Comparison of ENCODE assay signal across 22 cellular contexts in the genomic region with DNA sequence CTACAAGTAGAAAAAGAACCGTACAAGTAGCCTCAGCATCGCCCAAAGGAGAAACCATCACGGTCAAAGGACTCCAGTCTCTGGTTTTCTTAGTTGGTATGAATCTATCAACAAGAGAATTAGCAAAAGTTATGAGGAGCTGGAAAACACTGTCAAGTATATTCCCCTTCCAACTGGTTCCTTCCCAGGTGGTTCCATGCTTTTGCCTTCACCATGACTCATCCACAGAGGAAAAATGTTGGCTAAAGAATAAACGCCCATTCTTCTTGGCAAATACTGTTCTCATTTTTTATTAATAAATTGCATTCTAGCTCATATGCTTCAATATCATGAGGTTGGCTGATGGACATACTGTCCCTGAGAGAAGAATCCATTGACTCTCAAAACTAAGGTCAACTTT. TPM values are rescaled to one million over a fixed set of nuclear protein-coding genes. Genes with fewer than 3 reads are reported as not detected.
DNase-seq lines count a peak whose midpoint lies in the region; ATAC-seq, FAIRE-seq and TF ChIP-seq lines count a peak whose summit lies in the region.
"Had no signal": no experiment of that assay in that cellular context is flagged by ENCODE, and none has a peak within 500 bp of the region (broad histone marks: within the 10 kb centered on the region; RNA-seq: fewer than 3 reads in every experiment).

No MANE protein-coding gene starts in this region.

- peak overlapping the region; percentile 93 for H3K27ac Mint-ChIP-seq in activated T-helper 17 cell treated with anti-CD3 and anti-CD28 coated beads, Interleukin-2, amount 50 U/mL, for 72 hours

- intact Hi-C loops in heart left ventricle (cut with DNase I) (loop anchor here in 5 of 10 donors (10.0 kb wide), 5 partner anchors 47 to 227 kb away; no protein-coding TSS in a partner anchor), left ventricle myocardium superior (cut with micrococcal nuclease) (no loop called here), lower lobe of right lung (cut with DNase I) (no loop called here), thyroid gland (cut with DNase I) (no loop called here)

- ATAC-seq in heart left ventricle (no peak), left ventricle myocardium superior (no peak), lower lobe of right lung (no peak)
- no peak for ATAC-seq in activated T-helper 17 cell treated with anti-CD3 and anti-CD28 coated beads, Interleukin-2, amount 50 U/mL, for 72 hours (replicated peaks)
- ATAC-seq: foreskin keratinocyte, left colon had no signal

- 77 to 85% (median 81%) methylated on average over 4 of the region's 4 CpGs for WGBS in heart left ventricle, 4 donors
- WGBS in thyroid gland, 2 donors, result 92 to 93% methylated on average over 4 of the region's 4 CpGs
- WGBS in small intestine, 3 donors, result 81 to 89% (median 86%) methylated on average over 4 of the region's 4 CpGs

- TF ChIP-seq CTCF in heart left ventricle (IDR thresholded peaks at IDR 0.05) (no peak), lower lobe of right lung (IDR thresholded peaks at IDR 0.05) (no peak), thyroid gland (IDR thresholded peaks at IDR 0.05) (no peak)

- H3K27me3 Mint-ChIP-seq in activated T-helper 17 cell treated with anti-CD3 and anti-CD28 coated beads, Interleukin-2, amount 50 U/mL, for 72 hours, result no peaks in the 10 kb centered on the region
- H3K27me3 Mint-ChIP-seq: stimulated activated memory B cell treated with anti-CD40 and anti-IgM and Interleukin-4, amounts not matched to agents 10 μg/mL and 1 μg/mL and 100 μg/mL, for 72 hours had no signal

- H3K4me3 Mint-ChIP-seq in activated T-helper 17 cell treated with anti-CD3 and anti-CD28 coated beads, Interleukin-2, amount 50 U/mL, for 72 hours, result peak overlapping the region; percentile 77
- H3K4me3 Mint-ChIP-seq: stimulated activated memory B cell treated with anti-CD40 and anti-IgM and Interleukin-4, amounts not matched to agents 10 μg/mL and 1 μg/mL and 100 μg/mL, for 72 hours had no signal

- H3K9me3 ChIP-seq in heart left ventricle (no peaks in the 10 kb centered on the region), lower lobe of right lung (no peaks in the 10 kb centered on the region), thyroid gland (no peaks in the 10 kb centered on the region), small intestine (ENCODE audit: control insufficient read depth, low read depth) (no peaks in the 10 kb centered on the region)

- H3K4me3 ChIP-seq in heart left ventricle (no peak overlapping the region), lower lobe of right lung (no peak overlapping the region), thyroid gland (replicated peaks in 1 of 3) (no peak overlapping the region), small intestine (ENCODE audit: low read depth in 1 of 2, low read length in 2 of 2) (no peak overlapping the region)

- TF ChIP-seq POLR2A in heart left ventricle (IDR thresholded peaks at IDR 0.05), result no peak
- no peak for TF ChIP-seq POLR2A in thyroid gland (IDR thresholded peaks at IDR 0.05)

- H3K27me3 ChIP-seq in heart left ventricle (peaks cover 0 to 3% (median 0%) of the 10 kb centered on the region in 9 donors), lower lobe of right lung (ENCODE audit: low read depth) (no peaks in the 10 kb centered on the region), thyroid gland (no peaks in the 10 kb centered on the region), small intestine (ENCODE audit: control insufficient read depth in 2 of 2, insufficient read depth in 2 of 2, low read length in 2 of 2) (no peaks in the 10 kb centered on the region)

- FAIRE-seq in small intestine (lab: Jason Lieb, UNC), result no peak
- FAIRE-seq: astrocyte, endometrium, GM18507, H54, urothelium cell line had no signal

- H3K36me3 ChIP-seq in heart left ventricle (no peaks in the 10 kb centered on the region), lower lobe of right lung (no peaks in the 10 kb centered on the region), thyroid gland (no peaks in the 10 kb centered on the region), small intestine (ENCODE audit: control insufficient read depth in 2 of 2, insufficient read depth in 2 of 2, low read length in 2 of 2) (no peaks in the 10 kb centered on the region)

- no peak for DNase-seq in heart left ventricle
- no peak for DNase-seq in left ventricle myocardium superior
- DNase-seq in lower lobe of right lung, result no peak
- DNase-seq in thyroid gland, result no peak
- no peak for DNase-seq in NCI-H524 treated with DMSO at 0.1 percent for 48 hours (lab: John Stamatoyannopoulos, UW)
- no peak for DNase-seq in OCI-M1 (lab: John Stamatoyannopoulos, UW)
- no peak for DNase-seq in small intestine
- DNase-seq: activated effector memory CD4-positive, alpha-beta T cell treated with anti-CD3 and anti-CD28 coated beads, Interleukin-2, amount 50 U/mL, for 16 hours; DND-41; foreskin keratinocyte; left colon; NCI-H1417; RPMI8226; stimulated activated CD4-positive, alpha-beta T cell treated with anti-CD3 and anti-CD28 coated beads, Interleukin-12 subunit alpha, Interleukin-12 subunit beta, amount 100 ng/mL, for 4 hours had no signal

- H3K27ac ChIP-seq in heart left ventricle, result peak overlapping the region; percentile 57 to 91 (median 81)
- peak overlapping the region; percentile 83 for H3K27ac ChIP-seq in lower lobe of right lung
- H3K27ac ChIP-seq in thyroid gland, result peak overlapping the region; percentile 63 to 99 (median 97)
- H3K27ac ChIP-seq in small intestine (ENCODE audit: low read depth in 1 of 2, low read length in 1 of 2), result no peak overlapping the region
- H3K27ac ChIP-seq: foreskin keratinocyte had no signal

- H3K4me1 ChIP-seq in heart left ventricle, result peaks cover 3 to 88% (median 38%) of the 10 kb centered on the region in 12 donors
- peaks cover 80% of the 10 kb centered on the region for H3K4me1 ChIP-seq in lower lobe of right lung
- H3K4me1 ChIP-seq in thyroid gland, result peaks cover 68 to 92% of the 10 kb centered on the region in 2 donors
- no peaks in the 10 kb centered on the region for H3K4me1 ChIP-seq in small intestine (ENCODE audit: control insufficient read depth in 2 of 2, insufficient read depth in 1 of 2, low read depth in 1 of 2, low read length in 1 of 2)
- H3K4me1 ChIP-seq: foreskin keratinocyte had no signal

- no peaks in the 10 kb centered on the region for H3K9me3 Mint-ChIP-seq in activated T-helper 17 cell treated with anti-CD3 and anti-CD28 coated beads, Interleukin-2, amount 50 U/mL, for 72 hours
- H3K9me3 Mint-ChIP-seq: stimulated activated memory B cell treated with anti-CD40 and anti-IgM and Interleukin-4, amounts not matched to agents 10 μg/mL and 1 μg/mL and 100 μg/mL, for 72 hours had no signal

- H3K4me1 Mint-ChIP-seq in activated T-helper 17 cell treated with anti-CD3 and anti-CD28 coated beads, Interleukin-2, amount 50 U/mL, for 72 hours, result peaks cover 61% of the 10 kb centered on the region

- peaks cover 36% of the 10 kb centered on the region for H3K36me3 Mint-ChIP-seq in activated T-helper 17 cell treated with anti-CD3 and anti-CD28 coated beads, Interleukin-2, amount 50 U/mL, for 72 hours (ENCODE audit: low read depth)

RNA-seq across cellular contexts. Expression of a gene that starts 6.4 kb away (rescaled TPM):
- total RNA-seq in heart left ventricle (10 to 100 TPM in 8 of 9 donors, 1 to 10 TPM in 1; 9.8 to 38.6 (median 15.3) TPM), left ventricle myocardium superior (13.0 TPM), lower lobe of right lung (60.1 TPM), thyroid gland (100 to 1,000 TPM; 168 to 423 (median 312) TPM)
- polyA plus RNA-seq in heart left ventricle (1 to 10 TPM; 6.9 to 7.9 TPM), small intestine (1 to 10 TPM; 1.8 to 9.3 (median 7.8) TPM)
- 100 to 1,000 TPM in 1 of 2 donors, 10 to 100 TPM in 1; 77.4 to 106 TPM for total RNA-seq in activated T-helper 17 cell treated with anti-CD3 and anti-CD28 coated beads, Interleukin-2, amount 50 U/mL, for 72 hours
- total RNA-seq: foreskin keratinocyte had no signal
- polyA plus RNA-seq: AG04450, foreskin keratinocyte had no signal

Comparison
In these comparisons a context has a peak if more than half of its experiments do, and no peak if none do; other contexts are left out.
1. H3K27ac ChIP-seq: peak in heart left ventricle (12 of 12), lower lobe of right lung (single experiment) and thyroid gland (3 of 3); none in small intestine (0 of 2).